Comparison of ENCODE assay signal across 13 cellular contexts in the genomic region with DNA sequence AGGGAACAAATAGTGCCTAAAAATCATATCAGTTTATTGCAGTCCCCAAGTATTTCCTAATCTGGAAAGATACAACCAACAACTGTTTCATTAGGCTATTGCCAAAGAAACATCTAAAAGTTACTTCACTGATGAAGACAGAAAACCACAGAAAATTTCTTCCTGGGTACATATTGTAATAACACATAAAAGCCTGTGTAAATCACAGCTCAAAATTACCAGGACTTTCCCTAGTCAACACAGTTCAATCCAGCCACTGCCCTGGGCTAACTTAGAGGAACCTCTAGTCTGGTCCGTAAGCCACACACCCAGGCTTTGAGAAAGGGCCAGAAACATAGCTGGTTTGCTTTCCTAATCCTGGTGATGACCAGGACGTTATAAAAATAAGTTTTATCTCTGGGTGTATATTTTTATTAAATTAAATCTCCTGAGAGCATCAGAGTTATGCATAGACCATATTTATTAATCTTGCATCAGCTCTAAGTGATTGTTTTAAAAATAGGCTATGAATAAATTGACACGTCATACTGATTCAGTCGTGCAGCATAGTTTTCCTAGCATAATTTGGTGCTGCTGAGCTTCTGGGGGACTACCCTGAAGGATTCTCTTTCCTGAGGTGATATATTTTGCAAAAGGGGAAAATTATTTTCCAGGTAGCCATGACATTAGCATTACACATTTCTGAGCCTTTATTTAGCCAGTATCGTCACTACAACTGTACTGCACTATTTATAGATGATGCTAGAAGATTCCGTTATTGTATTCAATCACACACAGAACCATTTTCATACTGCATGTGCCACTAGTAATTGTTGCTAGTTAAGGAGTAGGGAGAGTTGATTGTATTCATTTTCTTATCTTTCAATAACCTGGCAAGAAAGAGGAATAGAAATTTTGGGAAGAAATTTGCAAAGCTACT. TPM values are rescaled to one million over a fixed set of nuclear protein-coding genes. Genes with fewer than 3 reads are reported as not detected.
DNase-seq lines count a peak whose midpoint lies in the region; ATAC-seq and TF ChIP-seq lines count a peak whose summit lies in the region.
"Had no signal": no experiment of that assay in that cellular context is flagged by ENCODE, and none has a peak within 500 bp of the region (broad histone marks: within the 10 kb centered on the region; RNA-seq: fewer than 3 reads in every experiment).

No MANE protein-coding gene starts in this region.

- H3K9me3 ChIP-seq in A673 (ENCODE audit: low read depth, low read length, poor library complexity, severe bottlenecking): no peaks in the 10 kb centered on the region

- H3K4me1 ChIP-seq in A673 (ENCODE audit: insufficient read depth, low read length, poor library complexity, severe bottlenecking): peaks cover 13% of the 10 kb centered on the region

- BruUV-seq in A673 (replicated peaks; lab: Mats Ljungman, UMichigan): no TSS peak

- ATAC-seq in HG02884 (IDR thresholded peaks at IDR 0.05; ENCODE audit: unreplicated experiment) (no peak), GM21825 (IDR thresholded peaks at IDR 0.05; ENCODE audit: unreplicated experiment) (no peak)

- CTCF ChIA-PET in AG04449 (lab: Yijun Ruan, JAX) (interaction anchor here (0.8 kb wide), 1 partner anchor 18 kb away, joined by 3 read pairs; no protein-coding TSS in a partner anchor), A673 (lab: Charles Lee) (no interaction called here)

- H3K4me3 Mint-ChIP-seq in osteocyte (ENCODE audit: unreplicated experiment): no peak overlapping the region
- H3K4me3 Mint-ChIP-seq: activated CD4-positive, alpha-beta memory T cell treated with anti-CD3 and anti-CD28 coated beads for 36 hours; dendritic cell treated with granulocyte-macrophage colony-stimulating factor and Interleukin-4, amounts not matched to agents 40 ng/mL and 50 ng/mL, for 4 days had no signal

- peaks cover 30% of the 10 kb centered on the region for H3K4me1 Mint-ChIP-seq in osteocyte (ENCODE audit: unreplicated experiment)

- DNase-seq in AG04449 (ENCODE audit: low read depth, low spot score) (peak; percentile 37), NOMO-1 treated with dmso at 0.1 percent for 144 hours (lab: John Stamatoyannopoulos, UW; ENCODE audit: unreplicated experiment) (peak; percentile 9), fibroblast of peridontal ligament (ENCODE audit: extremely low read depth) (peak; percentile 80), osteocyte (ENCODE audit: extremely low spot score, unreplicated experiment) (no peak), A673 (ENCODE audit: low spot score) (no peak), SIG-M5 (lab: John Stamatoyannopoulos, UW) (no peak)
- DNase-seq: activated CD4-positive, alpha-beta memory T cell treated with anti-CD3 and anti-CD28 coated beads for 36 hours; activated naive CD4-positive, alpha-beta T cell treated with anti-CD3 and anti-CD28 coated beads, Interleukin-2, amount 50 U/mL, for 16 hours; NCI-H187 treated with DMSO at 0.1 percent for 48 hours had no signal

- H3K27me3 Mint-ChIP-seq in osteocyte (ENCODE audit: unreplicated experiment): no peaks in the 10 kb centered on the region
- H3K27me3 Mint-ChIP-seq: activated CD4-positive, alpha-beta memory T cell treated with anti-CD3 and anti-CD28 coated beads for 36 hours; dendritic cell treated with granulocyte-macrophage colony-stimulating factor and Interleukin-4, amounts not matched to agents 40 ng/mL and 50 ng/mL, for 4 days had no signal

- TF ChIP-seq CTCF in AG04449 (IDR thresholded peaks at IDR 0.05; ENCODE audit: insufficient read depth, low read length, missing control alignments): no peak
- TF ChIP-seq CTCF in osteocyte (IDR thresholded peaks at IDR 0.05): no peak
- no peak for TF ChIP-seq CTCF in A673 (conservative IDR thresholded peaks at IDR 0.05; ENCODE audit: low read depth, low read length)

- H3K27ac ChIP-seq in A673 (ENCODE audit: low read depth, low read length, poor library complexity, severe bottlenecking): no peak overlapping the region
- H3K27ac ChIP-seq: KMS-11 had no signal

- H3K27me3 ChIP-seq in A673 (replicated peaks; ENCODE audit: insufficient read depth, low read depth, low read length, poor library complexity): no peaks in the 10 kb centered on the region

- intact Hi-C loops in A673 (cut with micrococcal nuclease; ENCODE audit: unreplicated experiment): no loop called here

- no peaks in the 10 kb centered on the region for H3K36me3 ChIP-seq in A673 (ENCODE audit: insufficient read depth, low read length, poor library complexity, severe bottlenecking)

- H3K36me3 Mint-ChIP-seq in osteocyte (ENCODE audit: unreplicated experiment): no peaks in the 10 kb centered on the region
- H3K36me3 Mint-ChIP-seq: activated CD4-positive, alpha-beta memory T cell treated with anti-CD3 and anti-CD28 coated beads for 36 hours had no signal

- no peak overlapping the region for H3K4me3 ChIP-seq in AG04449 (ENCODE audit: low read depth, low read length)
- H3K4me3 ChIP-seq in A673 (ENCODE audit: low read depth, low read length, poor library complexity, severe bottlenecking): no peak overlapping the region

- peaks cover 19% of the 10 kb centered on the region for H3K9me3 Mint-ChIP-seq in osteocyte (ENCODE audit: unreplicated experiment)
- H3K9me3 Mint-ChIP-seq: dendritic cell treated with granulocyte-macrophage colony-stimulating factor and Interleukin-4, amounts not matched to agents 40 ng/mL and 50 ng/mL, for 4 days had no signal

- POLR2A ChIA-PET in AG04449 (lab: Yijun Ruan, JAX): interaction anchor here (0.6 kb wide), 1 partner anchor 258 kb away, joined by 3 read pairs; no protein-coding TSS in a partner anchor
- POLR2A ChIA-PET in A673 (lab: Charles Lee; ENCODE audit: low non-redundant PET): no interaction called here

- peak overlapping the region; percentile 41 for H3K27ac Mint-ChIP-seq in osteocyte (ENCODE audit: unreplicated experiment)
- H3K27ac Mint-ChIP-seq: activated CD4-positive, alpha-beta memory T cell treated with anti-CD3 and anti-CD28 coated beads for 36 hours; dendritic cell treated with granulocyte-macrophage colony-stimulating factor and Interleukin-4, amounts not matched to agents 40 ng/mL and 50 ng/mL, for 4 days had no signal

RNA-seq across cellular contexts. Expression of gene MUSK, which starts 12.6 kb away (rescaled TPM):
- total RNA-seq in osteocyte (not detected in 2 replicates), A673 (2021) (not detected in 2 replicates)
- total RNA-seq: activated CD4-positive, alpha-beta memory T cell treated with anti-CD3 and anti-CD28 coated beads for 36 hours had no signal

Comparison
In these comparisons a context has a peak if more than half of its experiments do, and no peak if none do; other contexts are left out.
1. DNase-seq: peak in AG04449 (single experiment), NOMO-1 treated with dmso at 0.1 percent for 144 hours (single experiment) and fibroblast of peridontal ligament (single experiment); none in osteocyte (single experiment), A673 (single experiment) and SIG-M5 (single experiment).